In the genomic region with DNA sequence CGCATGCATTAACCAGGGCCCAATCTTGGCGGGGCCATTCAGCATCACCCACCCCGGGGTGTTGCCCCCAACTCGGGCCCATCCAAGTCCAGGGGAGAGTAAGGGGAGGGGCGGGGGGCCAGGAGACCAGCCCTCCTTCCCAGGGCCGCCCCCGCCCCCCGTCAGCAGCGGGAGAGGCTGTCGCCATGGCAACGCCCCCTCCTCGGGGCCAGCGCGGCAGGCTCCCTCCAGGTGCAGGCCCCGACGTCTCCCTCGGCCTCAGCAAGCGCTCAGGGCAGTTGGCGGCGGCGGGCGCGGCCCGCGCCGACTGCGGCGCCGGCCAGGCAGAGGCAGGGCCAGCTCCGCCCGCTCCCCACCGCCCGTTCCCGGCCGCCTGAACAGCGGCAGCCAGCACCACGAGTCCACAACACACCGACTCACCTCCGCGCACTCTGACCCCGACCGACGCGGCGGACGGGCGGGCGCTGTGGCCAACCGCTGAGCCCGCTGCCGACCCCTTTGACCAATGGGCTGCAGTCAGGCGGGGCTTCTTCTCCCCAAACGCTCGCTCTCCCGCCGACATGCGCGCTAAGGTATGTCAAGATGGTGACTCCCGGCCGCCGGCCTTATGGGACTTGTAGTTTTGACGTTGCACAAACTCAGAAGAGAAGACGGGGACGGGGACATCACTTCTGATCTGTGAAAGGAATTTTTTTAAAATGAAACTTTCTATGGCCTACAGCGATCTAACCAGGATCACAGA, we compare ENCODE assay signal across 1 cellular context.
TF ChIP-seq lines count a peak whose summit lies in the region.

A gene with protein sequence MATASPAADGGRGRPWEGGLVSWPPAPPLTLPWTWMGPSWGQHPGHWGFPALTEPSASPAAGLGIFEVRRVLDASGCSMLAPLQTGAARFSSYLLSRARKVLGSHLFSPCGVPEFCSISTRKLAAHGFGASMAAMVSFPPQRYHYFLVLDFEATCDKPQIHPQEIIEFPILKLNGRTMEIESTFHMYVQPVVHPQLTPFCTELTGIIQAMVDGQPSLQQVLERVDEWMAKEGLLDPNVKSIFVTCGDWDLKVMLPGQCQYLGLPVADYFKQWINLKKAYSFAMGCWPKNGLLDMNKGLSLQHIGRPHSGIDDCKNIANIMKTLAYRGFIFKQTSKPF (minus strand): TSS at position 418 of the 742 bp plus-strand sequence. CDS start 231 bp downstream, at position 187.

TF ChIP-seq in GM12878, 131 proteins besides CTCF, POLR2A, EP300 and RAD21 (continued from another document):
- TF ChIP-seq CUX1 (IDR thresholded peaks at IDR 0.05; ENCODE audit: insufficient replicate concordance, low read depth, low read length) (no peak), NR2F1 (conservative IDR thresholded peaks at IDR 0.05) (peak; percentile 98), POLR2AphosphoS5 (IDR thresholded peaks at IDR 0.05; ENCODE audit: low read length) (peak; percentile 38; the same call in 1 of the 2 replicates), IRF3 (IDR thresholded peaks at IDR 0.05) (peak; percentile 92), FOS (IDR thresholded peaks at IDR 0.05; ENCODE audit: borderline replicate concordance, extremely low read depth, insufficient read length) (peak; percentile 85), RCOR1 (conservative IDR thresholded peaks at IDR 0.05; ENCODE audit: low read depth, low read length) (no peak), TCF7 (IDR thresholded peaks at IDR 0.05; ENCODE audit: borderline replicate concordance) (no peak), GATAD2B (conservative IDR thresholded peaks at IDR 0.05; ENCODE audit: low read depth) (peak; percentile 89), CHD2 (IDR thresholded peaks at IDR 0.05; ENCODE audit: borderline replicate concordance, low read depth, low read length) (peak; percentile 95), DPF2 (IDR thresholded peaks at IDR 0.05) (peak; percentile 99), KAT2A (conservative IDR thresholded peaks at IDR 0.05; ENCODE audit: control insufficient read depth, low read depth, low read length) (no peak), BRCA1 (IDR thresholded peaks at IDR 0.05; ENCODE audit: low read depth, low read length) (0 out of 2 replicates have a peak, but pooled peaks have one; percentile 24), IKZF2 (IDR thresholded peaks at IDR 0.05) (no peak), SPI1 (IDR thresholded peaks at IDR 0.05; ENCODE audit: borderline replicate concordance, insufficient read depth, low read depth, low read length) (no peak), MEF2A (IDR thresholded peaks at IDR 0.05; ENCODE audit: insufficient read depth, low read depth, low read length) (no peak), ETV6 (conservative IDR thresholded peaks at IDR 0.05 in 1 of 2, IDR thresholded peaks at IDR 0.05 in 1 of 2; ENCODE audit: borderline replicate concordance in 1 of 2, low read depth in 1 of 2) (no peak), BMI1 (IDR thresholded peaks at IDR 0.05; ENCODE audit: borderline replicate concordance) (peak; percentile 81), FOXM1 (IDR thresholded peaks at IDR 0.05; ENCODE audit: low read depth, low read length) (no peak), RB1 (IDR thresholded peaks at IDR 0.05; ENCODE audit: borderline replicate concordance) (peak; percentile 78; the same call in 1 of the 2 replicates), NKRF (conservative IDR thresholded peaks at IDR 0.05) (peak; percentile 98), SP1 (IDR thresholded peaks at IDR 0.05; ENCODE audit: low read depth, low read length) (peak; percentile 97), PAX5 (IDR thresholded peaks at IDR 0.05; ENCODE audit: borderline replicate concordance, low read depth, low read length) (0 out of 2 replicates have a peak, but pooled peaks have one; percentile 14), SIN3A (IDR thresholded peaks at IDR 0.05; ENCODE audit: low read depth, low read length) (peak; percentile 63; the same call in 1 of the 2 replicates), TCF3 (IDR thresholded peaks at IDR 0.05; ENCODE audit: borderline replicate concordance, insufficient read depth, low read depth, low read length) (0 out of 2 replicates have a peak, but pooled peaks have one; percentile 12), EED (IDR thresholded peaks at IDR 0.05; ENCODE audit: low read depth) (no peak), TARDBP (IDR thresholded peaks at IDR 0.05; ENCODE audit: borderline replicate concordance) (no peak), ATF7 (IDR thresholded peaks at IDR 0.05; ENCODE audit: low read depth) (no peak), NFXL1 (IDR thresholded peaks at IDR 0.05; ENCODE audit: borderline replicate concordance) (peak; percentile 56; the same call in 1 of the 2 replicates)
- TF ChIP-seq, protein P1, sequence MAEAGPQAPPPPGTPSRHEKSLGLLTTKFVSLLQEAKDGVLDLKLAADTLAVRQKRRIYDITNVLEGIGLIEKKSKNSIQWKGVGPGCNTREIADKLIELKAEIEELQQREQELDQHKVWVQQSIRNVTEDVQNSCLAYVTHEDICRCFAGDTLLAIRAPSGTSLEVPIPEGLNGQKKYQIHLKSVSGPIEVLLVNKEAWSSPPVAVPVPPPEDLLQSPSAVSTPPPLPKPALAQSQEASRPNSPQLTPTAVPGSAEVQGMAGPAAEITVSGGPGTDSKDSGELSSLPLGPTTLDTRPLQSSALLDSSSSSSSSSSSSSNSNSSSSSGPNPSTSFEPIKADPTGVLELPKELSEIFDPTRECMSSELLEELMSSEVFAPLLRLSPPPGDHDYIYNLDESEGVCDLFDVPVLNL (IDR thresholded peaks at IDR 0.05; ENCODE audit: low read depth, low read length): no peak; the same call in 1 of the 2 replicates
- TF ChIP-seq, protein P2, sequence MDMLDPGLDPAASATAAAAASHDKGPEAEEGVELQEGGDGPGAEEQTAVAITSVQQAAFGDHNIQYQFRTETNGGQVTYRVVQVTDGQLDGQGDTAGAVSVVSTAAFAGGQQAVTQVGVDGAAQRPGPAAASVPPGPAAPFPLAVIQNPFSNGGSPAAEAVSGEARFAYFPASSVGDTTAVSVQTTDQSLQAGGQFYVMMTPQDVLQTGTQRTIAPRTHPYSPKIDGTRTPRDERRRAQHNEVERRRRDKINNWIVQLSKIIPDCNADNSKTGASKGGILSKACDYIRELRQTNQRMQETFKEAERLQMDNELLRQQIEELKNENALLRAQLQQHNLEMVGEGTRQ (IDR thresholded peaks at IDR 0.05; ENCODE audit: borderline replicate concordance, low read depth, low read length): no peak
